Comparison of ENCODE assay signal across 8 cellular contexts in genomic region chr14:21308479-21309237, GRCh38. TPM values are rescaled to one million over a fixed set of nuclear protein-coding genes. Genes with fewer than 3 reads are reported as not detected.
DNase-seq lines count a peak whose midpoint lies in the region; ATAC-seq and TF ChIP-seq lines count a peak whose summit lies in the region.

No MANE protein-coding gene starts in this region.

- H3K36me3 Mint-ChIP-seq in natural killer cell, result no peaks in the 10 kb centered on the region
- no peaks in the 10 kb centered on the region for H3K36me3 Mint-ChIP-seq in stimulated activated naive B cell treated with anti-CD40 and anti-IgM and Interleukin-4, amounts not matched to agents 10 μg/mL and 1 μg/mL and 100 μg/mL, for 72 hours

- H3K4me3 Mint-ChIP-seq in natural killer cell, result peak overlapping the region; percentile 79
- peak overlapping the region; percentile 75 to 87 for H3K4me3 Mint-ChIP-seq in stimulated activated naive B cell treated with anti-CD40 and anti-IgM and Interleukin-4, amounts not matched to agents 10 μg/mL and 1 μg/mL and 100 μg/mL, for 72 hours

- intact Hi-C loops in natural killer cell (cut with micrococcal nuclease), result loop anchor here (1.0 kb wide), 1 partner anchor 39 kb away; the partner anchor contains the start of gene HNRNPC

- peak overlapping the region; percentile 53 to 77 for H3K27ac Mint-ChIP-seq in natural killer cell
- peak overlapping the region; percentile 88 for H3K27ac Mint-ChIP-seq in stimulated activated naive B cell treated with anti-CD40 and anti-IgM and Interleukin-4, amounts not matched to agents 10 μg/mL and 1 μg/mL and 100 μg/mL, for 72 hours

- TF ChIP-seq CTCF in natural killer cell (IDR thresholded peaks at IDR 0.05), result no peak

- no peaks in the 10 kb centered on the region for H3K27me3 Mint-ChIP-seq in natural killer cell (ENCODE audit: low read depth in 2 of 2)
- H3K27me3 Mint-ChIP-seq in stimulated activated naive B cell treated with anti-CD40 and anti-IgM and Interleukin-4, amounts not matched to agents 10 μg/mL and 1 μg/mL and 100 μg/mL, for 72 hours, result no peaks in the 10 kb centered on the region

- H3K4me1 Mint-ChIP-seq in natural killer cell, result peaks cover 16 to 25% of the 10 kb centered on the region in 2 donors
- peaks cover 17 to 27% of the 10 kb centered on the region in 2 donors for H3K4me1 Mint-ChIP-seq in stimulated activated naive B cell treated with anti-CD40 and anti-IgM and Interleukin-4, amounts not matched to agents 10 μg/mL and 1 μg/mL and 100 μg/mL, for 72 hours

- no peaks in the 10 kb centered on the region for H3K9me3 Mint-ChIP-seq in natural killer cell
- no peaks in the 10 kb centered on the region for H3K9me3 Mint-ChIP-seq in stimulated activated naive B cell treated with anti-CD40 and anti-IgM and Interleukin-4, amounts not matched to agents 10 μg/mL and 1 μg/mL and 100 μg/mL, for 72 hours

- peak; percentile 90 for ATAC-seq in GM19025 (IDR thresholded peaks at IDR 0.05; ENCODE audit: low read depth, unreplicated experiment)
- ATAC-seq in HG03342 (IDR thresholded peaks at IDR 0.05; ENCODE audit: unreplicated experiment), result peak; percentile 76
- peak; percentile 88 to 92 (median 91) for ATAC-seq in natural killer cell
- ATAC-seq in stimulated activated naive B cell treated with anti-CD40 and anti-IgM and Interleukin-4, amounts not matched to agents 10 μg/mL and 1 μg/mL and 100 μg/mL, for 72 hours (replicated peaks), result peak; percentile 88 to 89

- DNase-seq in A172 (ENCODE audit: low spot score) (peak; percentile 58), NCI-H82 treated with DMSO at 0.1 percent for 48 hours (lab: John Stamatoyannopoulos, UW; ENCODE audit: unreplicated experiment) (peak; percentile 76), fibroblast of gingiva (ENCODE audit: low read depth) (peak; percentile 7), natural killer cell (peak; percentile 51)
- peak; percentile 80 to 83 for DNase-seq in activated T-cell treated with anti-CD3 and anti-CD28 coated beads, Interleukin-2, amount 50 U/mL, for 48 hours
- peak; percentile 90 for DNase-seq in stimulated activated naive B cell treated with anti-CD40 and anti-IgM and Interleukin-4, amounts not matched to agents 10 μg/mL and 1 μg/mL and 100 μg/mL, for 72 hours

RNA-seq across cellular contexts. Expression of gene RPGRIP1, which starts 28.8 kb away (rescaled TPM):
- not detected in 2 replicates for total RNA-seq in A172 (2014; rRNA removed; shearing (Covaris generic))
- total RNA-seq in natural killer cell, result under 1 TPM in 2 of 3 donors, not detected in 1; 0.68 to 0.85 TPM

RNA-seq across cellular contexts. Expression of gene HNRNPC, which starts 39.4 kb away (rescaled TPM):
- total RNA-seq in A172 (2014; rRNA removed; shearing (Covaris generic)), result 856 and 922 TPM in 2 replicates
- 100 to 1,000 TPM; 501 to 547 (median 515) TPM for total RNA-seq in natural killer cell

Comparison
In these comparisons a context has a peak if more than half of its experiments do, and no peak if none do; other contexts are left out.
1. Peak in every context shown above with its lines: DNase-seq and ATAC-seq.
2. DNase-seq: peak in every context shown above with its lines; median percentile 90 in stimulated activated naive B cell treated with anti-CD40 and anti-IgM and Interleukin-4, amounts not matched to agents 10 μg/mL and 1 μg/mL and 100 μg/mL, for 72 hours; 82 in activated T-cell treated with anti-CD3 and anti-CD28 coated beads, Interleukin-2, amount 50 U/mL, for 48 hours; 76 in NCI-H82 treated with DMSO at 0.1 percent for 48 hours; 58 in A172; 51 in natural killer cell; 7 in fibroblast of gingiva.